12 cellular contexts compared by ENCODE assay signal in the genomic region with DNA sequence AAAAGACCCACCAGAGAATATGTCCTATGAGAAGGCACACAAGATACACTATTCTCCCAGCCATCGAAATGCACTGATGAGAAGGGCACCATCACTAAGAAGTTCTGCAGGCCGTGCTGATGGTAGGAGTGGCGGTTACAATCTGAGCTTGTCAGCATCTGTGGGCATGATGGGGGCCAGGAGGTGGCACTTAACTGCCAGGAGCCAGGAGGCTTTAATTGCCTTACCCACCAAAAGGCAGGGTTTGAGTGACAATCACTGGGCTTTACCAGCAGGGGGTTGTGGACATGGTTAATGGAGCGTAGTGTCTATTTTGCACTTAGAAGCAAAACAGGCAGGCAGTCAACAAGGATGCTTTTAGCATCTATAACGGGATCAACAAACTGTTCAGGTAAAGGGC. TPM values are rescaled to one million over a fixed set of nuclear protein-coding genes. Genes with fewer than 3 reads are reported as not detected.
A peak's percentile ranks its signal among the peaks of the same experiment; 100 is the strongest.
DNase-seq lines count a peak whose midpoint lies in the region; ATAC-seq, FAIRE-seq and TF ChIP-seq lines count a peak whose summit lies in the region.
"Had no signal": no experiment of that assay in that cellular context is flagged by ENCODE, and none has a peak within 500 bp of the region (broad histone marks: within the 10 kb centered on the region; RNA-seq: fewer than 3 reads in every experiment).

No MANE protein-coding gene starts in this region.

- peaks cover 0 to 4% (median 0%) of the 10 kb centered on the region in 3 donors for H3K36me3 Mint-ChIP-seq in naive thymus-derived CD8-positive, alpha-beta T cell

- H3K9me3 Mint-ChIP-seq in naive thymus-derived CD8-positive, alpha-beta T cell, result peaks cover 0 to 7% (median 0%) of the 10 kb centered on the region in 9 donors

- DNase-seq in NOMO-1 (lab: John Stamatoyannopoulos, UW; ENCODE audit: unreplicated experiment in 2 of 2) (peak; percentile 23 to 32), NOMO-1 treated with dmso at 0.1 percent for 144 hours (lab: John Stamatoyannopoulos, UW; ENCODE audit: unreplicated experiment) (no peak), HTR-8/SVneo (ENCODE audit: insufficient read length, low spot score) (no peak), PC-3 (no peak), NCI-H2196 (lab: John Stamatoyannopoulos, UW; ENCODE audit: unreplicated experiment) (no peak), islet precursor cell (no peak)
- DNase-seq in naive thymus-derived CD8-positive, alpha-beta T cell, result peak in 4 of 10 donors; percentile 9 to 65 (median 23)
- DNase-seq: aorta, mucosa of descending colon, MV-4-11 had no signal

- no peak overlapping the region for H3K27ac Mint-ChIP-seq in naive thymus-derived CD8-positive, alpha-beta T cell

- CTCF ChIA-PET in PC-3 (lab: Charles Lee), result interaction anchor here (0.6 kb wide), 1 partner anchor 111 kb away, joined by 4 read pairs; no protein-coding TSS in a partner anchor

- no peaks in the 10 kb centered on the region for H3F3A ChIP-seq in PC-3 (ENCODE audit: low read length, unreplicated experiment)

- no peak overlapping the region for H3K4me3 Mint-ChIP-seq in naive thymus-derived CD8-positive, alpha-beta T cell

- peaks cover 14% of the 10 kb centered on the region for H3K4me1 ChIP-seq in PC-3 (ENCODE audit: insufficient read depth, low read length)
- H3K4me1 ChIP-seq: SJSA1 had no signal

- H3K9me2 ChIP-seq in PC-3 (replicated peaks; ENCODE audit: low read length), result no peaks in the 10 kb centered on the region

- no peaks in the 10 kb centered on the region for H3K79me2 ChIP-seq in PC-3 (ENCODE audit: low read length)

- no peak overlapping the region for H3K27ac ChIP-seq in PC-3 (ENCODE audit: low read length)
- H3K27ac ChIP-seq: SJSA1 had no signal

- H3K27me3 ChIP-seq in PC-3 (ENCODE audit: low read length), result no peaks in the 10 kb centered on the region
- H3K27me3 ChIP-seq: SJSA1 had no signal

- no peaks in the 10 kb centered on the region for H3K27me3 Mint-ChIP-seq in naive thymus-derived CD8-positive, alpha-beta T cell

- ATAC-seq in PC-3 (no peak), HG03280 (IDR thresholded peaks at IDR 0.05; ENCODE audit: unreplicated experiment) (no peak)
- ATAC-seq in naive thymus-derived CD8-positive, alpha-beta T cell, result peak; percentile 23 to 49
- ATAC-seq: mucosa of descending colon had no signal

- H3K4me3 ChIP-seq in PC-3 (ENCODE audit: low read length), result no peak overlapping the region
- H3K4me3 ChIP-seq: mucosa of descending colon, SJSA1 had no signal

- no peak overlapping the region for H3K9ac ChIP-seq in PC-3 (ENCODE audit: low read length)

- H3K36me3 ChIP-seq in PC-3 (ENCODE audit: low read depth, low read length), result no peaks in the 10 kb centered on the region
- H3K36me3 ChIP-seq: SJSA1 had no signal

- no peak overlapping the region for H3K4me2 ChIP-seq in PC-3 (ENCODE audit: low read length)

- TF ChIP-seq CTCF in PC-3 (conservative IDR thresholded peaks at IDR 0.05; ENCODE audit: low read depth, low read length), result peak; percentile 22; the same call in 1 of the 2 replicates

- FAIRE-seq in HTR-8/SVneo (lab: Jason Lieb, UNC), result peak; percentile 69

- H4K20me1 ChIP-seq in PC-3 (ENCODE audit: low read length), result no peaks in the 10 kb centered on the region

- BruUV-seq in PC-3 (replicated peaks; lab: Mats Ljungman, UMichigan), result no TSS peak

- POLR2A ChIA-PET in PC-3 (lab: Charles Lee; ENCODE audit: unreplicated experiment), result no interaction called here
- POLR2A ChIA-PET in naive thymus-derived CD8-positive, alpha-beta T cell (lab: Charles Lee), result interaction anchor here (0.6 to 0.7 kb wide), 2 partner anchors 16 to 209 kb away, joined by 4 to 6 read pairs; a partner anchor contains a TSS

- H2AFZ ChIP-seq in PC-3 (ENCODE audit: low read length), result no peak overlapping the region

- H3K4me1 Mint-ChIP-seq in naive thymus-derived CD8-positive, alpha-beta T cell, result peaks cover 0 to 3% (median 0%) of the 10 kb centered on the region in 4 donors

- H3K9me3 ChIP-seq in PC-3 (ENCODE audit: low read length), result no peaks in the 10 kb centered on the region
- H3K9me3 ChIP-seq: mucosa of descending colon, SJSA1 had no signal

- intact Hi-C loops in PC-3 (cut with micrococcal nuclease), result no loop called here

RNA-seq across cellular contexts. Expression of a gene that starts 16.0 kb away (rescaled TPM):
- 86.1 and 99.0 TPM in 2 replicates for total RNA-seq in PC-3 (2014; rRNA removed)
- 10 to 100 TPM; 30.4 to 38.9 TPM for total RNA-seq in naive thymus-derived CD8-positive, alpha-beta T cell
- polyA plus RNA-seq in naive thymus-derived CD8-positive, alpha-beta T cell, result 10 to 100 TPM; 58.6 to 68.3 (median 58.7) TPM

RNA-seq across cellular contexts. Expression of a gene that starts 31.6 kb away (rescaled TPM):
- total RNA-seq in PC-3 (2014; rRNA removed), result 28.6 and 40.1 TPM in 2 replicates
- 10 to 100 TPM; 53.5 to 60.3 TPM for total RNA-seq in naive thymus-derived CD8-positive, alpha-beta T cell
- 10 to 100 TPM; 50.9 to 62.1 (median 58.8) TPM for polyA plus RNA-seq in naive thymus-derived CD8-positive, alpha-beta T cell

Comparison
In these comparisons a context has a peak if more than half of its experiments do, and no peak if none do; other contexts are left out.
1. DNase-seq: peak in NOMO-1 (2 of 2); none in NOMO-1 treated with dmso at 0.1 percent for 144 hours (single experiment), HTR-8/SVneo (single experiment), PC-3 (single experiment), NCI-H2196 (single experiment) and islet precursor cell (single experiment).
2. ATAC-seq: peak in naive thymus-derived CD8-positive, alpha-beta T cell (2 of 2); none in PC-3 (single experiment) and HG03280 (single experiment).